In genomic region chr5:127810707-127811106, GRCh38 we compare ENCODE assay signal across 19 cellular contexts.
DNase-seq lines count a peak whose midpoint lies in the region; ATAC-seq, FAIRE-seq and TF ChIP-seq lines count a peak whose summit lies in the region.
"Had no signal": no experiment of that assay in that cellular context is flagged by ENCODE, and none has a peak within 500 bp of the region (broad histone marks: within the 10 kb centered on the region; RNA-seq: fewer than 3 reads in every experiment).

No MANE protein-coding gene starts in this region.

- no peak overlapping the region for H3K4me2 ChIP-seq in HepG2 (ENCODE audit: low read depth, low read length)

- H3K79me2 ChIP-seq in HepG2 (ENCODE audit: insufficient read depth, low read length): no peaks in the 10 kb centered on the region

- no peaks in the 10 kb centered on the region for H4K20me1 ChIP-seq in HepG2 (ENCODE audit: insufficient read depth, low read length)
- H4K20me1 ChIP-seq: BLaER1 treated with 17β-estradiol and CSF1 and Interleukin-3, amounts not matched to agents 10 nM and 100 nM had no signal

- BruUV-seq in HepG2 (replicated peaks; lab: Mats Ljungman, UMichigan): no TSS peak

- peak overlapping the region in 1 of 3 donors; percentile 29 for H3K27ac ChIP-seq in right lobe of liver
- H3K27ac ChIP-seq in HepG2 (ENCODE audit: extremely low read length, insufficient read depth, low read length): no peak overlapping the region
- H3K27ac ChIP-seq in ectodermal cell (ENCODE audit: insufficient read depth, low read depth, low read length, poor library complexity, severe bottlenecking): peak overlapping the region; percentile 11
- H3K27ac ChIP-seq in prostate gland: no peak overlapping the region
- H3K27ac ChIP-seq: 22Rv1 had no signal

- no peak for TF ChIP-seq RAD21 in HepG2 (CRISPR knock-in tag; IDR thresholded peaks at IDR 0.05)

- H3K9me3 ChIP-seq in right lobe of liver (no peaks in the 10 kb centered on the region), HepG2 (ENCODE audit: low read length) (no peaks in the 10 kb centered on the region), ectodermal cell (ENCODE audit: control insufficient read depth, low read length) (no peaks in the 10 kb centered on the region), prostate gland (no peaks in the 10 kb centered on the region)
- H3K9me3 ChIP-seq: BE2C; BLaER1 treated with 17β-estradiol and CSF1 and Interleukin-3, amounts not matched to agents 10 nM and 100 nM had no signal

- H3K9ac ChIP-seq in HepG2 (ENCODE audit: insufficient read depth, low read depth, low read length): no peak overlapping the region
- H3K9ac ChIP-seq: BLaER1 treated with 17β-estradiol and CSF1 and Interleukin-3, amounts not matched to agents 10 nM and 100 nM had no signal

- H3K4me3 ChIP-seq in right lobe of liver (no peak overlapping the region), HepG2 (replicated peaks in 1 of 3; ENCODE audit: insufficient read depth in 1 of 3, low read depth in 2 of 3, low read length in 3 of 3) (no peak overlapping the region), ectodermal cell (ENCODE audit: insufficient read depth, low read depth, low read length) (no peak overlapping the region), prostate gland (no peak overlapping the region)
- H3K4me3 ChIP-seq: BLaER1 treated with 17β-estradiol and CSF1 and Interleukin-3, amounts not matched to agents 10 nM and 100 nM had no signal

- H3K36me3 ChIP-seq in right lobe of liver (no peaks in the 10 kb centered on the region), HepG2 (replicated peaks in 1 of 2; ENCODE audit: control insufficient read depth in 1 of 2, insufficient read depth in 2 of 2, low read length in 2 of 2) (no peaks in the 10 kb centered on the region), ectodermal cell (ENCODE audit: control insufficient read depth, insufficient read depth, low read length) (no peaks in the 10 kb centered on the region), prostate gland (no peaks in the 10 kb centered on the region)
- H3K36me3 ChIP-seq: BE2C; BLaER1 treated with 17β-estradiol and CSF1 and Interleukin-3, amounts not matched to agents 10 nM and 100 nM had no signal

- H3K4me1 ChIP-seq in right lobe of liver (no peaks in the 10 kb centered on the region), HepG2 (ENCODE audit: insufficient read depth, low read length) (no peaks in the 10 kb centered on the region), ectodermal cell (ENCODE audit: control insufficient read depth, insufficient read depth, low read length) (peaks cover 26% of the 10 kb centered on the region), prostate gland (replicated peaks) (no peaks in the 10 kb centered on the region)
- H3K4me1 ChIP-seq: BE2C had no signal

- DNase-seq in right lobe of liver: no peak
- no peak for DNase-seq in HepG2 (ENCODE audit: low spot score)
- no peak for DNase-seq in left lobe of liver (ENCODE audit: low spot score)
- DNase-seq in prostate gland (ENCODE audit: low spot score): no peak
- no peak for DNase-seq in effector CD8-positive, alpha-beta T cell (lab: John Stamatoyannopoulos, UW)
- DNase-seq in dedifferentiated amniotic fluid mesenchymal stem cell (ENCODE audit: extremely low spot score): no peak
- DNase-seq: BE2C; Calu3; CD4-positive, alpha-beta T cell; CD8-positive, alpha-beta memory T cell; DMS53; DMS79 treated with DMSO at 0.1 percent for 48 hours; HCEC 1CT had no signal

- in situ Hi-C loops in HepG2 (cut with HindIII; ENCODE audit: extremely low pct_ligation_motif_present, low pct_unique_long_range_greater_than_20kb): no loop called here

- no peak overlapping the region for H2AFZ ChIP-seq in HepG2 (ENCODE audit: low read length)

- TF ChIP-seq POLR2A in right lobe of liver (IDR thresholded peaks at IDR 0.05) (no peak), HepG2 (IDR thresholded peaks at IDR 0.05; ENCODE audit: insufficient read depth in 1 of 2, low read depth in 2 of 2, low read length in 2 of 2) (no peak), prostate gland (IDR thresholded peaks at IDR 0.05) (no peak)

- ATAC-seq in right lobe of liver (peak in 3 of 4 donors; percentile 18 to 75 (median 50)), HepG2 (no peak), left lobe of liver (peak; percentile 35), GM19324 (IDR thresholded peaks at IDR 0.05; ENCODE audit: low FRiP score, unreplicated experiment) (no peak)

- POLR2A ChIA-PET in HepG2 (lab: Yijun Ruan, JAX): no interaction called here

- CTCF ChIA-PET in HepG2 (lab: Yijun Ruan, JAX; ENCODE audit: low intra/inter-chr PET ratio, low total read pairs): no interaction called here

- H3K27me3 ChIP-seq in right lobe of liver: no peaks in the 10 kb centered on the region
- H3K27me3 ChIP-seq in HepG2 (ENCODE audit: control insufficient read depth in 1 of 2, insufficient read depth in 2 of 2, low read length in 2 of 2): no peaks in the 10 kb centered on the region; a peak in 1 of 5 replicates
- no peaks in the 10 kb centered on the region for H3K27me3 ChIP-seq in ectodermal cell (ENCODE audit: control insufficient read depth, insufficient read depth, low read length, poor library complexity, severe bottlenecking)
- H3K27me3 ChIP-seq in prostate gland (replicated peaks; ENCODE audit: insufficient read depth): no peaks in the 10 kb centered on the region
- H3K27me3 ChIP-seq: BE2C; BLaER1 treated with 17β-estradiol and CSF1 and Interleukin-3, amounts not matched to agents 10 nM and 100 nM had no signal

- no peak for FAIRE-seq in HepG2 (lab: Jason Lieb, UNC)
- FAIRE-seq: A204.1, GM12891 had no signal

- no peak for TF ChIP-seq EP300 in HepG2 (IDR thresholded peaks at IDR 0.05; ENCODE audit: low read depth in 2 of 2, low read length in 2 of 2)
- no peak for TF ChIP-seq EP300 in HepG2 (CRISPR knock-in tag; IDR thresholded peaks at IDR 0.05; ENCODE audit: borderline replicate concordance)

- no peak for TF ChIP-seq CTCF in right lobe of liver (IDR thresholded peaks at IDR 0.05)
- no peak for TF ChIP-seq CTCF in HepG2 (CRISPR knock-in tag; IDR thresholded peaks at IDR 0.05)
- no peak for TF ChIP-seq CTCF in prostate gland (IDR thresholded peaks at IDR 0.05)

- no CpG with 5 or more reads among the region's 1 CpG for WGBS in right lobe of liver (ENCODE audit: insufficient coverage, low coverage, low lambda C conversion rate, missing lambda C conversion rate)
- 0% methylated on average over 1 of the region's 1 CpG for WGBS in HepG2 (ENCODE audit: low lambda C conversion rate)
- WGBS in ectodermal cell, 2 experiments: 94 to 100% methylated on average over 1 of the region's 1 CpG
- WGBS in prostate gland: 81% methylated on average over 1 of the region's 1 CpG

- intact Hi-C loops in right lobe of liver (cut with DNase I) (no loop called here), HepG2 (cut with micrococcal nuclease; ENCODE audit: unreplicated experiment) (no loop called here), prostate gland (cut with DNase I) (no loop called here)

TF ChIP-seq in HepG2, 621 proteins besides CTCF, POLR2A, EP300 and RAD21:
- no peak for TF ChIP-seq ZNF44 (CRISPR knock-in tag; IDR thresholded peaks at IDR 0.05)
- no peak for TF ChIP-seq HMGA1 (CRISPR knock-in tag; conservative IDR thresholded peaks at IDR 0.05)
- TF ChIP-seq ZFP36L2 (CRISPR knock-in tag; IDR thresholded peaks at IDR 0.05): no peak
- TF ChIP-seq ARNT (IDR thresholded peaks at IDR 0.05): no peak
- no peak for TF ChIP-seq SP5 (CRISPR knock-in tag; IDR thresholded peaks at IDR 0.05; ENCODE audit: borderline replicate concordance, low read depth)
- no peak for TF ChIP-seq ZNF264 (CRISPR knock-in tag; IDR thresholded peaks at IDR 0.05)
- no peak for TF ChIP-seq ZSCAN9 (CRISPR knock-in tag; IDR thresholded peaks at IDR 0.05; ENCODE audit: borderline replicate concordance)
- TF ChIP-seq ZNF3 (CRISPR knock-in tag; IDR thresholded peaks at IDR 0.05): no peak
- no peak for TF ChIP-seq NFKBIZ (CRISPR knock-in tag; IDR thresholded peaks at IDR 0.05)
- no peak for TF ChIP-seq ZNF556 (CRISPR knock-in tag; IDR thresholded peaks at IDR 0.05; ENCODE audit: borderline replicate concordance)
- no peak for TF ChIP-seq SATB2 (CRISPR knock-in tag; IDR thresholded peaks at IDR 0.05)
- TF ChIP-seq DNMT3B (CRISPR knock-in tag; conservative IDR thresholded peaks at IDR 0.05): no peak
- no peak for TF ChIP-seq RARG (CRISPR knock-in tag; IDR thresholded peaks at IDR 0.05; ENCODE audit: low read depth)
- no peak for TF ChIP-seq SKI (IDR thresholded peaks at IDR 0.05; ENCODE audit: partially characterized antibody)
- TF ChIP-seq, protein P1, sequence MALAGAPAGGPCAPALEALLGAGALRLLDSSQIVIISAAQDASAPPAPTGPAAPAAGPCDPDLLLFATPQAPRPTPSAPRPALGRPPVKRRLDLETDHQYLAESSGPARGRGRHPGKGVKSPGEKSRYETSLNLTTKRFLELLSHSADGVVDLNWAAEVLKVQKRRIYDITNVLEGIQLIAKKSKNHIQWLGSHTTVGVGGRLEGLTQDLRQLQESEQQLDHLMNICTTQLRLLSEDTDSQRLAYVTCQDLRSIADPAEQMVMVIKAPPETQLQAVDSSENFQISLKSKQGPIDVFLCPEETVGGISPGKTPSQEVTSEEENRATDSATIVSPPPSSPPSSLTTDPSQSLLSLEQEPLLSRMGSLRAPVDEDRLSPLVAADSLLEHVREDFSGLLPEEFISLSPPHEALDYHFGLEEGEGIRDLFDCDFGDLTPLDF (CRISPR knock-in tag; IDR thresholded peaks at IDR 0.05): no peak
- TF ChIP-seq ZNF672 (CRISPR knock-in tag; IDR thresholded peaks at IDR 0.05): no peak
- TF ChIP-seq ZNF30 (CRISPR knock-in tag; IDR thresholded peaks at IDR 0.05): no peak
TF ChIP-seq in HepG2: peak in this region for 0.

Comparison
In these comparisons a context has a peak if more than half of its experiments do, and no peak if none do; other contexts are left out.
1. ATAC-seq: peak in right lobe of liver (3 of 4) and left lobe of liver (single experiment); none in HepG2 (single experiment) and GM19324 (single experiment).